ENCODE assay signal across 18 cellular contexts in genomic region chr7:129191272-129191671, GRCh38.
"Had no signal": no experiment of that assay in that cellular context is flagged by ENCODE, and none has a peak within 500 bp of the region (broad histone marks: within the 10 kb centered on the region; RNA-seq: fewer than 3 reads in every experiment).

No MANE protein-coding gene starts in this region.

- DNase-seq: activated CD4-positive, alpha-beta T cell treated with anti-CD3 and anti-CD28 coated beads for 1 hour; activated CD4-positive, alpha-beta T cell treated with anti-CD3 and anti-CD28 coated beads, Interleukin-2, amount 50 U/mL, for 4 hours; activated naive CD4-positive, alpha-beta T cell treated with anti-CD3 and anti-CD28 coated beads for 36 hours; gastrocnemius medialis; heart left ventricle; left cardiac atrium; lower lobe of right lung; psoas muscle; stimulated activated CD4-positive, alpha-beta T cell treated with anti-CD3 and anti-CD28 coated beads, Interleukin-1b, Interleukin-23, amount 100 ng/mL, for 48 hours; stomach; SW 1271 had no signal

- H3K9me3 ChIP-seq: gastrocnemius medialis, heart left ventricle, lower lobe of right lung, neutrophil, psoas muscle, stomach, thoracic aorta had no signal

- H3K27ac ChIP-seq: epithelial cell of prostate, gastrocnemius medialis, heart left ventricle, lower lobe of right lung, neutrophil, psoas muscle, stomach, thoracic aorta had no signal

- H3K9me3 Mint-ChIP-seq: activated naive CD4-positive, alpha-beta T cell treated with anti-CD3 and anti-CD28 coated beads for 36 hours; activated T-helper 2 cell treated with anti-CD3 and anti-CD28 coated beads, Interferon-gamma antibody, Interleukin-2, Interleukin-4, amounts not matched to agents 10 μg/mL and 5 μg/mL and 100 μg/mL, durations not matched to agents 14 hours and 24 hours and 36 hours; T-helper 2 cell treated with Interferon-gamma antibody and Interleukin-4, amounts not matched to agents 5 μg/mL and 100 μg/mL, for 36 hours had no signal

- H3K36me3 ChIP-seq: gastrocnemius medialis, heart left ventricle, lower lobe of right lung, neutrophil, stomach, thoracic aorta had no signal

- ATAC-seq: gastrocnemius medialis, heart left ventricle, left cardiac atrium, lower lobe of right lung, psoas muscle, sciatic nerve had no signal

- H3K27ac Mint-ChIP-seq: activated naive CD4-positive, alpha-beta T cell treated with anti-CD3 and anti-CD28 coated beads for 36 hours; activated T-helper 2 cell treated with anti-CD3 and anti-CD28 coated beads, Interferon-gamma antibody, Interleukin-2, Interleukin-4, amounts not matched to agents 10 μg/mL and 5 μg/mL and 100 μg/mL, durations not matched to agents 14 hours and 24 hours and 36 hours; T-helper 2 cell treated with Interferon-gamma antibody and Interleukin-4, amounts not matched to agents 5 μg/mL and 100 μg/mL, for 36 hours had no signal

- H3K4me3 ChIP-seq: gastrocnemius medialis, heart left ventricle, lower lobe of right lung, psoas muscle, stomach, thoracic aorta had no signal

- H3K27me3 ChIP-seq: gastrocnemius medialis had no signal

- FAIRE-seq: astrocyte had no signal

- H3K4me3 Mint-ChIP-seq: activated naive CD4-positive, alpha-beta T cell treated with anti-CD3 and anti-CD28 coated beads for 36 hours; T-helper 2 cell treated with Interferon-gamma antibody and Interleukin-4, amounts not matched to agents 5 μg/mL and 100 μg/mL, for 36 hours had no signal
